In genomic region chr18:59988098-59988706, GRCh38 we compare ENCODE assay signal across 8 cellular contexts.
DNase-seq lines count a peak whose midpoint lies in the region; ATAC-seq and TF ChIP-seq lines count a peak whose summit lies in the region.

No MANE protein-coding gene starts in this region.

- DNase-seq in DMS114 treated with DMSO at 0.1 percent for 48 hours (lab: John Stamatoyannopoulos, UW; ENCODE audit: unreplicated experiment) (peak; percentile 13), H4 (ENCODE audit: low spot score) (peak; percentile 50), NCI-H2227 treated with DMSO at 0.1 percent for 48 hours (lab: John Stamatoyannopoulos, UW) (peak; percentile 44), esophagus muscularis mucosa (ENCODE audit: extremely low spot score) (no peak), ovary (peak in 4 of 5 donors; percentile 33 to 51 (median 38))
- peak; percentile 73 for DNase-seq in activated CD8-positive, alpha-beta T cell treated with anti-CD3 and anti-CD28 coated beads for 36 hours

- ATAC-seq in activated CD8-positive, alpha-beta T cell treated with anti-CD3 and anti-CD28 coated beads for 36 hours, result no peak
- ATAC-seq in HG02623 (IDR thresholded peaks at IDR 0.05; ENCODE audit: unreplicated experiment), result no peak
- ATAC-seq in GM21447 (IDR thresholded peaks at IDR 0.05; ENCODE audit: unreplicated experiment), result no peak

- no peak overlapping the region for H3K27ac ChIP-seq in esophagus muscularis mucosa (replicated peaks in 1 of 4)
- no peak overlapping the region for H3K27ac ChIP-seq in ovary

- no peaks in the 10 kb centered on the region for H3K9me3 Mint-ChIP-seq in activated CD8-positive, alpha-beta T cell treated with anti-CD3 and anti-CD28 coated beads for 36 hours

- H3K4me3 Mint-ChIP-seq in activated CD8-positive, alpha-beta T cell treated with anti-CD3 and anti-CD28 coated beads for 36 hours, result no peak overlapping the region

- 19% methylated on average over 5 of the region's 5 CpGs for WGBS in esophagus muscularis mucosa
- 15 to 17% (median 16%) methylated on average over 5 of the region's 5 CpGs for WGBS in ovary, 3 donors

- no peaks in the 10 kb centered on the region for H3K4me1 ChIP-seq in esophagus muscularis mucosa
- H3K4me1 ChIP-seq in ovary (ENCODE audit: insufficient read depth), result no peaks in the 10 kb centered on the region

- TF ChIP-seq POLR2A in esophagus muscularis mucosa (IDR thresholded peaks at IDR 0.05; ENCODE audit: low read depth), result no peak
- no peak for TF ChIP-seq POLR2A in ovary (IDR thresholded peaks at IDR 0.05)

- peaks cover 26% of the 10 kb centered on the region for H3K27me3 Mint-ChIP-seq in activated CD8-positive, alpha-beta T cell treated with anti-CD3 and anti-CD28 coated beads for 36 hours

- TF ChIP-seq CTCF in activated CD8-positive, alpha-beta T cell treated with anti-CD3 and anti-CD28 coated beads for 36 hours (IDR thresholded peaks at IDR 0.05), result peak; percentile 96
- TF ChIP-seq CTCF in esophagus muscularis mucosa (IDR thresholded peaks at IDR 0.05) (peak; percentile 85 to 93 (median 91)), ovary (IDR thresholded peaks at IDR 0.05) (peak in 2 of 3 donors; percentile 52 to 82)

- POLR2A ChIA-PET in activated CD8-positive, alpha-beta T cell treated with anti-CD3 and anti-CD28 coated beads for 36 hours (lab: Charles Lee), result no interaction called here

- H3K4me3 ChIP-seq in esophagus muscularis mucosa (no peak overlapping the region), ovary (no peak overlapping the region)

- H3K9me3 ChIP-seq in esophagus muscularis mucosa, result no peaks in the 10 kb centered on the region
- no peaks in the 10 kb centered on the region for H3K9me3 ChIP-seq in ovary

- H3K36me3 ChIP-seq in esophagus muscularis mucosa (no peaks in the 10 kb centered on the region), ovary (no peaks in the 10 kb centered on the region)

- H3K27me3 ChIP-seq in esophagus muscularis mucosa (no peaks in the 10 kb centered on the region), ovary (no peaks in the 10 kb centered on the region)

- intact Hi-C loops in activated CD8-positive, alpha-beta T cell treated with anti-CD3 and anti-CD28 coated beads for 36 hours (cut with micrococcal nuclease), result no loop called here
- intact Hi-C loops in esophagus muscularis mucosa (cut with DNase I) (loop anchor here (5.0 kb wide), 1 partner anchor 1514 kb away; no protein-coding TSS in a partner anchor), ovary (cut with DNase I) (loop anchor here in 2 of 4 donors (2.0 to 10.0 kb wide), 2 partner anchors 561 to 1517 kb away; no protein-coding TSS in a partner anchor)

- TF ChIP-seq EP300 in esophagus muscularis mucosa (IDR thresholded peaks at IDR 0.05) (no peak), ovary (IDR thresholded peaks at IDR 0.05) (no peak)

- H3K27ac Mint-ChIP-seq in activated CD8-positive, alpha-beta T cell treated with anti-CD3 and anti-CD28 coated beads for 36 hours, result no peak overlapping the region

- CTCF ChIA-PET in activated CD8-positive, alpha-beta T cell treated with anti-CD3 and anti-CD28 coated beads for 36 hours (lab: Charles Lee), result interaction anchor here (0.5 to 2.8 kb wide), 34 partner anchors 9 to 1514 kb away, joined by 3 to 12 read pairs (median 4); no protein-coding TSS in a partner anchor

- H3K36me3 Mint-ChIP-seq in activated CD8-positive, alpha-beta T cell treated with anti-CD3 and anti-CD28 coated beads for 36 hours (ENCODE audit: low read depth), result no peaks in the 10 kb centered on the region

- H3K4me1 Mint-ChIP-seq in activated CD8-positive, alpha-beta T cell treated with anti-CD3 and anti-CD28 coated beads for 36 hours (ENCODE audit: low read depth), result no peaks in the 10 kb centered on the region
